Comparison of ENCODE assay signal across 8 cellular contexts in the genomic region with DNA sequence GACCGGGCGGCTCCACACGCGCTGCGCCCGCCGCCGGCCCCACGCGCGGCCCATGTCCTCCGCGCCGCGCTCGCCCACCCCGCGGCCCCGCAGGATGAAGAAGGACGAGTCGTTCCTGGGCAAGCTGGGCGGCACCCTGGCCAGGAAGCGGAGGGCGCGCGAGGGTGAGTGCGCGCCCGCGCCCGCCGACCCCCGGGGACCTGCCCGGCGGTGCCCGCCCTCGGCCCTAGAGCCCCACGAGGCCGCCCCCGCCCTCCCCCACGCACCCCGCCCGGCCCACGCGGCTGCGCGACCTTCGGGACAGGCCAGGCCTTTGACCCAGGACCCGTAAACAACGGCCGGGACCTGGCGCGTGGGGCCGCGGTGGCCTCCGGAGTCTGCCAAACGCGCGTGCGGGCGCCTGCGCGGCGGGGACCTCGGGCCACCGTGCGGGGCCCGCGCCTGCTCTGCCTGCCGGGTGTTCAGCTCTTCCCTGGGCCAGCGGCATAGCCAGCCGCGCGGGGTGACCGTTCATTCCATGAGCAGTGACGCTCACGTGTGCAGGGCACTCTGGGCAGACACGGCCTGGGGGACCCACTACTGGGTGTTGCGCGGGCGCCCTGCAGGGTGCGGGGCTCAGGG. TPM values are rescaled to one million over a fixed set of nuclear protein-coding genes. Genes with fewer than 3 reads are reported as not detected.
DNase-seq lines count a peak whose midpoint lies in the region; ATAC-seq and TF ChIP-seq lines count a peak whose summit lies in the region.

Gene PARVB, plus strand, starts transcription at position 15 of the 621 bp plus-strand sequence. Its CDS starts 38 bp downstream, at position 53.

- H3K27ac ChIP-seq in HCT116 (ENCODE audit: low read depth, low read length): peak within 1 kb of the TSS; percentile 74
- peak within 1 kb of the TSS; percentile 42 to 47 for H3K27ac ChIP-seq in tibial artery

- no peaks in the 10 kb centered on the region for H3K9me2 ChIP-seq in HCT116 (ENCODE audit: insufficient read depth)

- no peak within 1 kb of the TSS for H2AFZ ChIP-seq in HCT116 (ENCODE audit: low read depth, low read length, poor library complexity, severe bottlenecking)

- peaks cover 18% of the 10 kb centered on the region; the same call in 1 of the 2 replicates for H3K79me2 ChIP-seq in HCT116 (ENCODE audit: insufficient read depth, low read length)

- H3K4me3 ChIP-seq in HCT116 (replicated peaks in 1 of 2; ENCODE audit: low read depth in 1 of 2, low read length in 2 of 2) (peak within 1 kb of the TSS; percentile 60 to 67), WI38 (ENCODE audit: low read depth, low read length) (peak within 1 kb of the TSS; percentile 62), epithelial cell of esophagus (ENCODE audit: low read length) (peak within 1 kb of the TSS; percentile 44), mucosa of stomach (ENCODE audit: low read length) (peak within 1 kb of the TSS; percentile 46), tibial artery (peak within 1 kb of the TSS; percentile 52 to 55)

- TF ChIP-seq POLR2A in HCT116 (IDR thresholded peaks at IDR 0.05; ENCODE audit: borderline replicate concordance, extremely low read depth, insufficient read depth, insufficient read length): no peak

- H3K36me3 ChIP-seq in HCT116 (ENCODE audit: control insufficient read depth in 1 of 2, insufficient read depth in 2 of 2, low read length in 2 of 2): no peaks in the 10 kb centered on the region
- no peaks in the 10 kb centered on the region for H3K36me3 ChIP-seq in mucosa of stomach (ENCODE audit: control insufficient read depth, insufficient read depth, low read length)
- no peaks in the 10 kb centered on the region for H3K36me3 ChIP-seq in tibial artery

- RAD21 ChIA-PET in HCT116 (lab: Charles Lee; ENCODE audit: low non-redundant PET in 1 of 2, low total read pairs in 2 of 2, uncharacterized antibody in 2 of 2, unreplicated experiment in 2 of 2): no interaction called here

- H3K27me3 ChIP-seq in HCT116 (ENCODE audit: insufficient read depth, low read length): no peaks in the 10 kb centered on the region
- no peaks in the 10 kb centered on the region for H3K27me3 ChIP-seq in mucosa of stomach (ENCODE audit: control insufficient read depth, insufficient read depth, low read length)
- peaks cover 0 to 29% of the 10 kb centered on the region in 2 donors for H3K27me3 ChIP-seq in tibial artery

- H3K9ac ChIP-seq in HCT116 (ENCODE audit: low read length): peak within 1 kb of the TSS; percentile 83
- peak within 1 kb of the TSS; percentile 53 for H3K9ac ChIP-seq in mucosa of stomach (ENCODE audit: low read length)

- TF ChIP-seq CTCF in HCT116 (IDR thresholded peaks at IDR 0.05 in 2 of 3, conservative IDR thresholded peaks at IDR 0.05 in 1 of 3; ENCODE audit: borderline replicate concordance in 1 of 3, insufficient read depth in 1 of 3, low read depth in 2 of 3, low read length in 2 of 3) (no peak), WI38 (IDR thresholded peaks at IDR 0.05; ENCODE audit: low read depth, low read length) (no peak), epithelial cell of esophagus (IDR thresholded peaks at IDR 0.05; ENCODE audit: insufficient read depth, low read depth, low read length, missing control alignments) (no peak), tibial artery (IDR thresholded peaks at IDR 0.05) (no peak)

- no peaks in the 10 kb centered on the region for H3K9me3 ChIP-seq in HCT116 (ENCODE audit: control insufficient read depth in 1 of 2, insufficient read depth in 1 of 2, low read depth in 1 of 2, low read length in 2 of 2)
- no peaks in the 10 kb centered on the region for H3K9me3 ChIP-seq in mucosa of stomach (ENCODE audit: control insufficient read depth, low read length)
- no peaks in the 10 kb centered on the region for H3K9me3 ChIP-seq in tibial artery

- POLR2A ChIA-PET in HCT116 (lab: Charles Lee): no interaction called here

- H4K20me1 ChIP-seq in HCT116 (ENCODE audit: insufficient read depth): no peaks in the 10 kb centered on the region

- H3K4me2 ChIP-seq in HCT116 (ENCODE audit: low read length): peak within 1 kb of the TSS; percentile 80

- TF ChIP-seq RAD21 in HCT116 (IDR thresholded peaks at IDR 0.05; ENCODE audit: low read depth): no peak

- no TSS peak for BruUV-seq in HCT116 (replicated peaks; lab: Mats Ljungman, UMichigan)

- H3K4me1 ChIP-seq in HCT116 (ENCODE audit: control insufficient read depth in 1 of 2, insufficient read depth in 2 of 2, low read length in 2 of 2) (peaks cover 0 to 29% of the 10 kb centered on the region in 2 experiments; a peak in 2 of 4 replicates), mucosa of stomach (ENCODE audit: control insufficient read depth, insufficient read depth, low read length) (peaks cover 15% of the 10 kb centered on the region), tibial artery (peaks cover 0 to 12% (median 7%) of the 10 kb centered on the region in 4 donors)

- peak; percentile 6 to 16 for DNase-seq in AML-193 (lab: John Stamatoyannopoulos, UW)
- DNase-seq in HCT116 (ENCODE audit: low read depth, low spot score): no peak
- DNase-seq in epithelial cell of esophagus (ENCODE audit: low read depth): peak; percentile 15
- no peak for DNase-seq in tibial artery
- DNase-seq in dedifferentiated amniotic fluid mesenchymal stem cell (ENCODE audit: extremely low spot score): no peak
- no peak for DNase-seq in DMS153 (lab: John Stamatoyannopoulos, UW)

- CTCF ChIA-PET in HCT116 (lab: Charles Lee): no interaction called here

- ATAC-seq in HCT116: peak; percentile 57

- intact Hi-C loops in HCT116 (cut with micrococcal nuclease): no loop called here
- intact Hi-C loops in tibial artery (cut with DNase I; ENCODE audit: low total_unique reads): no loop called here

TF ChIP-seq in HCT116, 20 proteins besides CTCF, POLR2A, EP300 and RAD21 (continues in another document):
- TF ChIP-seq ELF1 (IDR thresholded peaks at IDR 0.05; ENCODE audit: borderline replicate concordance, low read depth) (no peak), POLR2AphosphoS5 (IDR thresholded peaks at IDR 0.05; ENCODE audit: low read depth, low read length) (peak; percentile 10; the same call in 1 of the 2 replicates), CEBPB (IDR thresholded peaks at IDR 0.05; ENCODE audit: low read depth) (no peak), EZH2 (IDR thresholded peaks at IDR 0.05) (no peak), ZFX (IDR thresholded peaks at IDR 0.05) (peak; percentile 24; the same call in 1 of the 2 replicates), REST (IDR thresholded peaks at IDR 0.05; ENCODE audit: low read depth) (no peak), SP1 (IDR thresholded peaks at IDR 0.05; ENCODE audit: low read depth) (no peak), EGR1 (IDR thresholded peaks at IDR 0.05; ENCODE audit: low read depth) (no peak), SRF (IDR thresholded peaks at IDR 0.05; ENCODE audit: low read depth) (no peak), CBX3 (IDR thresholded peaks at IDR 0.05; ENCODE audit: low read depth) (no peak), FOSL1 (IDR thresholded peaks at IDR 0.05; ENCODE audit: low read depth) (no peak), TCF7L2 (IDR thresholded peaks at IDR 0.05; ENCODE audit: borderline replicate concordance, extremely low read depth, insufficient read depth, insufficient read length) (no peak), SIN3A (IDR thresholded peaks at IDR 0.05; ENCODE audit: low read depth) (no peak)
- TF ChIP-seq, protein P1, sequence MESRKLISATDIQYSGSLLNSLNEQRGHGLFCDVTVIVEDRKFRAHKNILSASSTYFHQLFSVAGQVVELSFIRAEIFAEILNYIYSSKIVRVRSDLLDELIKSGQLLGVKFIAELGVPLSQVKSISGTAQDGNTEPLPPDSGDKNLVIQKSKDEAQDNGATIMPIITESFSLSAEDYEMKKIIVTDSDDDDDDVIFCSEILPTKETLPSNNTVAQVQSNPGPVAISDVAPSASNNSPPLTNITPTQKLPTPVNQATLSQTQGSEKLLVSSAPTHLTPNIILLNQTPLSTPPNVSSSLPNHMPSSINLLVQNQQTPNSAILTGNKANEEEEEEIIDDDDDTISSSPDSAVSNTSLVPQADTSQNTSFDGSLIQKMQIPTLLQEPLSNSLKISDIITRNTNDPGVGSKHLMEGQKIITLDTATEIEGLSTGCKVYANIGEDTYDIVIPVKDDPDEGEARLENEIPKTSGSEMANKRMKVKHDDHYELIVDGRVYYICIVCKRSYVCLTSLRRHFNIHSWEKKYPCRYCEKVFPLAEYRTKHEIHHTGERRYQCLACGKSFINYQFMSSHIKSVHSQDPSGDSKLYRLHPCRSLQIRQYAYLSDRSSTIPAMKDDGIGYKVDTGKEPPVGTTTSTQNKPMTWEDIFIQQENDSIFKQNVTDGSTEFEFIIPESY (IDR thresholded peaks at IDR 0.05; ENCODE audit: extremely low read depth, insufficient replicate concordance, low read length): no peak
- TF ChIP-seq, protein P2, sequence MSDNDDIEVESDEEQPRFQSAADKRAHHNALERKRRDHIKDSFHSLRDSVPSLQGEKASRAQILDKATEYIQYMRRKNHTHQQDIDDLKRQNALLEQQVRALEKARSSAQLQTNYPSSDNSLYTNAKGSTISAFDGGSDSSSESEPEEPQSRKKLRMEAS (IDR thresholded peaks at IDR 0.05): peak; percentile 32; the same call in 1 of the 2 replicates

RNA-seq across cellular contexts. Expression of gene PARVB, which starts in this region (rescaled TPM):
- 21.4 TPM for total RNA-seq in HCT116 (2021; ENCODE audit: unreplicated experiment)
- 22.0 and 23.3 TPM in 2 replicates for polyA plus RNA-seq in HCT116 (2012)

Comparison
In these comparisons a context has a peak if more than half of its experiments do, and no peak if none do; other contexts are left out.
1. DNase-seq: peak in AML-193 (2 of 2) and epithelial cell of esophagus (single experiment); none in HCT116 (single experiment), tibial artery (0 of 2), dedifferentiated amniotic fluid mesenchymal stem cell (single experiment) and DMS153 (single experiment).
2. Peak in every context shown above with its lines, with median percentiles within 50 percentile points of each other: H3K4me3 ChIP-seq.